Comparison of ENCODE assay signal across 2 cellular contexts in the genomic region with DNA sequence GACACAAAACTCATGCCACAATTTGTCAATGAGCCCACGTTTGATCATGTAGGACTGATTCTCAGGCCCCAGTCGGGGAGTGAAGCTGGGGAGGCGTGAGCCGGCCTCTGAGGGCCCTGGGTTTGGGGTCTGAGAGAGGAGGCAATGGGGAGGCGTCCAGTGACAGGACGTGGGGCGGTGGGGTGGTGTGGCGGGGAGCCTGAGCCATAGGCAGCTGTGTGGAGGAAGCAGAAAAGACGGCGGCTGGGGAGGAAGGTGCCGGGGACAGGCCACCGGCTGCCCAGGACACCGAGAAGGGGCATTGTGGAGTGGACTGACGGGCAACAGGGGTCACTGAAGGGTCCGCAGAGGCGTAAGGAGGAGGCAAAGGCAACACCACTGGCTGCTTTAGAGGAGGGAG.
TF ChIP-seq lines count a peak whose summit lies in the region.

No MANE protein-coding gene starts in this region.

TF ChIP-seq in HCT116, 20 proteins besides CTCF, POLR2A, EP300 and RAD21:
- TF ChIP-seq, protein P1, sequence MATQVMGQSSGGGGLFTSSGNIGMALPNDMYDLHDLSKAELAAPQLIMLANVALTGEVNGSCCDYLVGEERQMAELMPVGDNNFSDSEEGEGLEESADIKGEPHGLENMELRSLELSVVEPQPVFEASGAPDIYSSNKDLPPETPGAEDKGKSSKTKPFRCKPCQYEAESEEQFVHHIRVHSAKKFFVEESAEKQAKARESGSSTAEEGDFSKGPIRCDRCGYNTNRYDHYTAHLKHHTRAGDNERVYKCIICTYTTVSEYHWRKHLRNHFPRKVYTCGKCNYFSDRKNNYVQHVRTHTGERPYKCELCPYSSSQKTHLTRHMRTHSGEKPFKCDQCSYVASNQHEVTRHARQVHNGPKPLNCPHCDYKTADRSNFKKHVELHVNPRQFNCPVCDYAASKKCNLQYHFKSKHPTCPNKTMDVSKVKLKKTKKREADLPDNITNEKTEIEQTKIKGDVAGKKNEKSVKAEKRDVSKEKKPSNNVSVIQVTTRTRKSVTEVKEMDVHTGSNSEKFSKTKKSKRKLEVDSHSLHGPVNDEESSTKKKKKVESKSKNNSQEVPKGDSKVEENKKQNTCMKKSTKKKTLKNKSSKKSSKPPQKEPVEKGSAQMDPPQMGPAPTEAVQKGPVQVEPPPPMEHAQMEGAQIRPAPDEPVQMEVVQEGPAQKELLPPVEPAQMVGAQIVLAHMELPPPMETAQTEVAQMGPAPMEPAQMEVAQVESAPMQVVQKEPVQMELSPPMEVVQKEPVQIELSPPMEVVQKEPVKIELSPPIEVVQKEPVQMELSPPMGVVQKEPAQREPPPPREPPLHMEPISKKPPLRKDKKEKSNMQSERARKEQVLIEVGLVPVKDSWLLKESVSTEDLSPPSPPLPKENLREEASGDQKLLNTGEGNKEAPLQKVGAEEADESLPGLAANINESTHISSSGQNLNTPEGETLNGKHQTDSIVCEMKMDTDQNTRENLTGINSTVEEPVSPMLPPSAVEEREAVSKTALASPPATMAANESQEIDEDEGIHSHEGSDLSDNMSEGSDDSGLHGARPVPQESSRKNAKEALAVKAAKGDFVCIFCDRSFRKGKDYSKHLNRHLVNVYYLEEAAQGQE (IDR thresholded peaks at IDR 0.05; ENCODE audit: low read depth) = no peak
- TF ChIP-seq EGR1 (IDR thresholded peaks at IDR 0.05; ENCODE audit: low read depth) (no peak), SP1 (IDR thresholded peaks at IDR 0.05; ENCODE audit: low read depth) (no peak), EZH2 (IDR thresholded peaks at IDR 0.05) (no peak)

TF ChIP-seq in K562, 482 proteins besides CTCF, POLR2A, EP300 and RAD21:
- TF ChIP-seq HDAC1 (IDR thresholded peaks at IDR 0.05) (no peak), CSDE1 (IDR thresholded peaks at IDR 0.05) (no peak), KHSRP (IDR thresholded peaks at IDR 0.05) (no peak), POLR2G (IDR thresholded peaks at IDR 0.05; ENCODE audit: low read depth, low read length) (peak; percentile 61)
